ENCODE assay signal across 9 cellular contexts in genomic region chr14:69613312-69614073, GRCh38. TPM values are rescaled to one million over a fixed set of nuclear protein-coding genes. Genes with fewer than 3 reads are reported as not detected.
DNase-seq lines count a peak whose midpoint lies in the region; ATAC-seq and TF ChIP-seq lines count a peak whose summit lies in the region.
"Had no signal": no experiment of that assay in that cellular context is flagged by ENCODE, and none has a peak within 500 bp of the region (broad histone marks: within the 10 kb centered on the region; RNA-seq: fewer than 3 reads in every experiment).

No MANE protein-coding gene starts in this region.

- H3K4me3 Mint-ChIP-seq in chondrocyte (ENCODE audit: unreplicated experiment): peak overlapping the region; percentile 92
- peak overlapping the region; percentile 89 to 95 (median 89) for H3K4me3 Mint-ChIP-seq in nephron

- peak overlapping the region; percentile 89 for H3K9ac ChIP-seq in BLaER1

- H3K27me3 Mint-ChIP-seq in chondrocyte (ENCODE audit: low read depth): no peaks in the 10 kb centered on the region
- no peaks in the 10 kb centered on the region for H3K27me3 Mint-ChIP-seq in nephron (ENCODE audit: low read depth)

- peak overlapping the region; percentile 94 for H3K4me2 ChIP-seq in BLaER1

- no peaks in the 10 kb centered on the region for H3K27me3 ChIP-seq in BLaER1

- H3K4me3 ChIP-seq in BLaER1: peak overlapping the region; percentile 95

- H3K36me3 Mint-ChIP-seq in chondrocyte (ENCODE audit: low read depth): no peaks in the 10 kb centered on the region
- no peaks in the 10 kb centered on the region for H3K36me3 Mint-ChIP-seq in nephron (ENCODE audit: low read depth)

- H3K9me3 ChIP-seq in BLaER1 (no peaks in the 10 kb centered on the region), KOPT-K1 (ENCODE audit: insufficient read depth, low read length, poor library complexity, severe bottlenecking) (no peaks in the 10 kb centered on the region)

- H3K36me3 ChIP-seq in BLaER1: no peaks in the 10 kb centered on the region; the same call in 1 of the 2 replicates
- H3K36me3 ChIP-seq in KOPT-K1 (ENCODE audit: insufficient read depth, low read length): no peaks in the 10 kb centered on the region

- H3K4me1 Mint-ChIP-seq in chondrocyte (ENCODE audit: low read depth) (peaks cover 74% of the 10 kb centered on the region), nephron (peaks cover 74% of the 10 kb centered on the region)

- no peak for TF ChIP-seq CTCF in chondrocyte (IDR thresholded peaks at IDR 0.05)
- no peak for TF ChIP-seq CTCF in nephron (IDR thresholded peaks at IDR 0.05; ENCODE audit: unreplicated experiment in 3 of 3)

- H3K27ac ChIP-seq in BLaER1 (peak overlapping the region; percentile 92), KOPT-K1 (ENCODE audit: low read depth, low read length, poor library complexity, severe bottlenecking) (peak overlapping the region; percentile 11)

- no peak for ATAC-seq in GM18498 (IDR thresholded peaks at IDR 0.05; ENCODE audit: unreplicated experiment)
- ATAC-seq: left colon had no signal

- no peak for DNase-seq in chondrocyte (ENCODE audit: low spot score)
- no peak for DNase-seq in T1000 (lab: John Stamatoyannopoulos, UW)
- DNase-seq in activated CD8-positive, alpha-beta memory T cell treated with anti-CD3 and anti-CD28 coated beads, Interleukin-2, amount 50 U/mL, for 4 hours: no peak
- no peak for DNase-seq in SHP77 (lab: John Stamatoyannopoulos, UW)

- peaks cover 77% of the 10 kb centered on the region for H3K4me1 ChIP-seq in BLaER1

- H4K20me1 ChIP-seq in BLaER1: peaks cover 63% of the 10 kb centered on the region

- H3K27ac Mint-ChIP-seq in chondrocyte (ENCODE audit: unreplicated experiment): peak overlapping the region; percentile 97
- peak overlapping the region; percentile 85 to 89 (median 88) for H3K27ac Mint-ChIP-seq in nephron

- H3K9me3 Mint-ChIP-seq in chondrocyte (ENCODE audit: low read depth) (no peaks in the 10 kb centered on the region), nephron (no peaks in the 10 kb centered on the region)

RNA-seq across cellular contexts. Expression of gene SUSD6, which starts 2.1 kb away (rescaled TPM):
- 49.1 to 51.6 TPM (median 49.3 TPM) in 3 replicates for total RNA-seq in chondrocyte

RNA-seq across cellular contexts. Expression of gene CCDC177, which starts 38.8 kb away (rescaled TPM):
- not detected in 3 replicates for total RNA-seq in chondrocyte
- total RNA-seq: left colon had no signal
